ENCODE assay signal across 10 cellular contexts in genomic region chr16:74563828-74564263, GRCh38. TPM values are rescaled to one million over a fixed set of nuclear protein-coding genes. Genes with fewer than 3 reads are reported as not detected.
DNase-seq lines count a peak whose midpoint lies in the region; ATAC-seq, FAIRE-seq and TF ChIP-seq lines count a peak whose summit lies in the region.
"Had no signal": no experiment of that assay in that cellular context is flagged by ENCODE, and none has a peak within 500 bp of the region (broad histone marks: within the 10 kb centered on the region; RNA-seq: fewer than 3 reads in every experiment).

No MANE protein-coding gene starts in this region.

- H3K4me1 Mint-ChIP-seq in activated naive CD8-positive, alpha-beta T cell treated with anti-CD3 and anti-CD28 coated beads, Interleukin-2, amount 50 U/mL, for 24 hours: peaks cover 84% of the 10 kb centered on the region

- H3K9me3 Mint-ChIP-seq in activated naive CD8-positive, alpha-beta T cell treated with anti-CD3 and anti-CD28 coated beads, Interleukin-2, amount 50 U/mL, for 24 hours: no peaks in the 10 kb centered on the region

- H3K56ac ChIP-seq in IMR-90 (ENCODE audit: extremely low read depth, insufficient read depth, low read length) (no peak overlapping the region), mesendoderm (ENCODE audit: low read length) (no peak overlapping the region)

- no peak for TF ChIP-seq CTCF in IMR-90 (conservative IDR thresholded peaks at IDR 0.05; ENCODE audit: low read depth, low read length)
- TF ChIP-seq CTCF in D721Med (IDR thresholded peaks at IDR 0.05; ENCODE audit: insufficient read depth, missing control alignments): no peak

- peak; percentile 65; the same call in 1 of the 2 replicates for ATAC-seq in IMR-90 (ENCODE audit: low read depth)
- ATAC-seq in activated naive CD8-positive, alpha-beta T cell treated with anti-CD3 and anti-CD28 coated beads, Interleukin-2, amount 50 U/mL, for 24 hours: peak; percentile 93
- no peak for ATAC-seq in HG03280 (IDR thresholded peaks at IDR 0.05; ENCODE audit: unreplicated experiment)

- 0 out of 2 replicates have a peak, but pooled peaks cover 12% of the 10 kb centered on the region for H3K4me1 ChIP-seq in BLaER1
- H3K4me1 ChIP-seq in IMR-90 (ENCODE audit: control insufficient read depth, insufficient read depth, low read length): peaks cover 3% of the 10 kb centered on the region
- no peaks in the 10 kb centered on the region for H3K4me1 ChIP-seq in mesendoderm (ENCODE audit: control insufficient read depth, low read depth, low read length)

- H2AFZ ChIP-seq in IMR-90 (replicated peaks; ENCODE audit: low read length, poor library complexity): no peak overlapping the region

- peak; percentile 43 for DNase-seq in IMR-90
- peak; percentile 28 for DNase-seq in activated naive CD8-positive, alpha-beta T cell treated with anti-CD3 and anti-CD28 coated beads, Interleukin-2, amount 50 U/mL, for 24 hours
- peak; percentile 25 for DNase-seq in mesendoderm
- no peak for DNase-seq in D721Med (ENCODE audit: insufficient read length, low spot score)
- no peak for DNase-seq in NCI-H2029 (lab: John Stamatoyannopoulos, UW)
- DNase-seq in COR-L47 (lab: John Stamatoyannopoulos, UW): no peak
- DNase-seq: heart right ventricle, NCI-H2081 treated with DMSO at 0.1 percent for 48 hours had no signal

- H3K14ac ChIP-seq in IMR-90 (replicated peaks; ENCODE audit: low read depth, low read length): no peak overlapping the region

- H3K27ac ChIP-seq in BLaER1 (0 out of 2 replicates have a peak overlapping the region, but pooled peaks have one; percentile 1), IMR-90 (ENCODE audit: insufficient read depth, low read length) (no peak overlapping the region), mesendoderm (ENCODE audit: low read depth, low read length) (no peak overlapping the region)

- H4K20me1 ChIP-seq in BLaER1 (peaks cover 98% of the 10 kb centered on the region), IMR-90 (ENCODE audit: insufficient read depth, low read length) (peaks cover 74% of the 10 kb centered on the region)

- H3K9me1 ChIP-seq in IMR-90 (ENCODE audit: insufficient read depth, low read length): peaks cover 7% of the 10 kb centered on the region; the same call in 1 of the 2 replicates

- H3K4ac ChIP-seq in IMR-90 (ENCODE audit: low read depth, low read length) (no peak overlapping the region), mesendoderm (ENCODE audit: low read depth, low read length) (no peak overlapping the region)

- H3K4me2 ChIP-seq in BLaER1 (no peak overlapping the region), IMR-90 (ENCODE audit: low read depth, low read length) (no peak overlapping the region), mesendoderm (ENCODE audit: low read length) (no peak overlapping the region)

- in situ Hi-C loops in IMR-90 (cut with MboI; ENCODE audit: low sequenced_read_pairs): no loop called here

- no peak overlapping the region for H2BK20ac ChIP-seq in IMR-90 (ENCODE audit: low read depth, low read length)

- H2AK5ac ChIP-seq in IMR-90 (ENCODE audit: low read depth, low read length) (no peak overlapping the region), mesendoderm (ENCODE audit: low read length) (no peak overlapping the region)

- no peak for TF ChIP-seq RAD21 in IMR-90 (IDR thresholded peaks at IDR 0.05; ENCODE audit: low read length)

- H2BK15ac ChIP-seq in IMR-90 (ENCODE audit: low read depth, low read length): no peak overlapping the region
- H2BK15ac ChIP-seq in mesendoderm (replicated peaks; ENCODE audit: low read depth): no peak overlapping the region

- FAIRE-seq in D721Med (lab: Jason Lieb, UNC): no peak

- H4K5ac ChIP-seq in IMR-90 (ENCODE audit: low read depth, low read length): no peak overlapping the region
- no peak overlapping the region for H4K5ac ChIP-seq in mesendoderm (ENCODE audit: low read length)

- H3K79me2 ChIP-seq in mesendoderm (ENCODE audit: control insufficient read depth, insufficient read depth, low read length): peaks cover 26% of the 10 kb centered on the region

- H3K36me3 Mint-ChIP-seq in activated naive CD8-positive, alpha-beta T cell treated with anti-CD3 and anti-CD28 coated beads, Interleukin-2, amount 50 U/mL, for 24 hours (ENCODE audit: low read depth): peaks cover 11% of the 10 kb centered on the region

- no TSS peak for BruUV-seq in IMR-90 (replicated peaks; lab: Mats Ljungman, UMichigan)

- no peak overlapping the region for H4K91ac ChIP-seq in IMR-90 (ENCODE audit: insufficient read depth, low read depth, low read length)

- intact Hi-C loops in IMR-90 (cut with micrococcal nuclease): loop anchor here (10.0 kb wide), 1 partner anchor 49 kb away; no protein-coding TSS in a partner anchor

- H3K79me1 ChIP-seq in IMR-90 (ENCODE audit: low read depth in 1 of 2, low read length in 2 of 2): peaks cover 59 to 80% of the 10 kb centered on the region in 2 experiments
- H3K79me1 ChIP-seq in mesendoderm (ENCODE audit: low read length): peaks cover 20% of the 10 kb centered on the region

- peaks cover 38% of the 10 kb centered on the region for H3K36me3 ChIP-seq in BLaER1
- no peaks in the 10 kb centered on the region for H3K36me3 ChIP-seq in IMR-90 (ENCODE audit: control insufficient read depth, insufficient read depth, low read length)
- no peaks in the 10 kb centered on the region for H3K36me3 ChIP-seq in mesendoderm (ENCODE audit: control insufficient read depth, insufficient read depth, low read length)
- H3K36me3 ChIP-seq: heart right ventricle had no signal

- no peaks in the 10 kb centered on the region for H3K27me3 Mint-ChIP-seq in activated naive CD8-positive, alpha-beta T cell treated with anti-CD3 and anti-CD28 coated beads, Interleukin-2, amount 50 U/mL, for 24 hours

- no peaks in the 10 kb centered on the region for H3K27me3 ChIP-seq in BLaER1
- no peaks in the 10 kb centered on the region for H3K27me3 ChIP-seq in IMR-90 (ENCODE audit: control insufficient read depth, insufficient read depth, low read length)
- no peaks in the 10 kb centered on the region for H3K27me3 ChIP-seq in mesendoderm (ENCODE audit: insufficient read depth, low read length, poor library complexity)
- H3K27me3 ChIP-seq: heart right ventricle had no signal

- H3K18ac ChIP-seq in IMR-90 (ENCODE audit: low read depth, low read length): no peak overlapping the region
- H3K18ac ChIP-seq in mesendoderm (ENCODE audit: low read length): no peak overlapping the region

- no peak for TF ChIP-seq POLR2A in IMR-90 (IDR thresholded peaks at IDR 0.05; ENCODE audit: low read depth, low read length)

- POLR2A ChIA-PET in IMR-90 (lab: Charles Lee; ENCODE audit: unreplicated experiment): no interaction called here

- no peak overlapping the region for H2AK9ac ChIP-seq in IMR-90 (replicated peaks; ENCODE audit: low read depth, low read length, poor library complexity)

- 95% methylated on average over 4 of the region's 7 CpGs; no CpG with 5 or more reads in 1 of the 2 experiments for WGBS in IMR-90 (ENCODE audit: extremely low coverage in 2 of 2, insufficient read length in 1 of 2), 2 experiments
- WGBS in mesendoderm (ENCODE audit: extremely low coverage, insufficient coverage, low lambda C conversion rate): no CpG with 5 or more reads among the region's 7 CpGs

- H3K9me3 ChIP-seq in BLaER1: peaks cover 10% of the 10 kb centered on the region; the same call in 1 of the 2 replicates
- no peaks in the 10 kb centered on the region for H3K9me3 ChIP-seq in IMR-90 (ENCODE audit: control insufficient read depth, insufficient read depth, low read length)
- H3K9me3 ChIP-seq: heart right ventricle had no signal

- CTCF ChIA-PET in IMR-90 (lab: Yijun Ruan, JAX): no interaction called here

- H3K4me3 Mint-ChIP-seq in activated naive CD8-positive, alpha-beta T cell treated with anti-CD3 and anti-CD28 coated beads, Interleukin-2, amount 50 U/mL, for 24 hours: no peak overlapping the region

- no peak overlapping the region for H3K9ac ChIP-seq in BLaER1
- H3K9ac ChIP-seq in IMR-90 (ENCODE audit: low read depth, low read length): no peak overlapping the region
- H3K9ac ChIP-seq in mesendoderm (ENCODE audit: low read length): no peak overlapping the region

- H3K27ac Mint-ChIP-seq in activated naive CD8-positive, alpha-beta T cell treated with anti-CD3 and anti-CD28 coated beads, Interleukin-2, amount 50 U/mL, for 24 hours: peak overlapping the region; percentile 25

- H2BK120ac ChIP-seq in IMR-90 (ENCODE audit: low read depth, low read length) (no peak overlapping the region), mesendoderm (ENCODE audit: low read depth, low read length) (no peak overlapping the region)

- dilution Hi-C loops in IMR-90 (cut with HindIII; ENCODE audit: low sequenced_read_pairs, unreplicated experiment): no loop called here

- H3K4me3 ChIP-seq in BLaER1 (no peak overlapping the region), IMR-90 (ENCODE audit: insufficient read depth, low read depth, low read length) (no peak overlapping the region), mesendoderm (ENCODE audit: low read length) (no peak overlapping the region)
- H3K4me3 ChIP-seq: heart right ventricle had no signal

- H2BK5ac ChIP-seq in IMR-90 (ENCODE audit: low read depth, low read length, poor library complexity, severe bottlenecking) (no peak overlapping the region), mesendoderm (ENCODE audit: low read length) (no peak overlapping the region)

- H4K8ac ChIP-seq in IMR-90 (ENCODE audit: low read depth in 2 of 2, low read length in 2 of 2) (no peak overlapping the region), mesendoderm (ENCODE audit: low read depth, low read length) (no peak overlapping the region)

- no peak overlapping the region for H3K23ac ChIP-seq in IMR-90 (ENCODE audit: low read depth, low read length)
- H3K23ac ChIP-seq in mesendoderm (ENCODE audit: low read length): no peak overlapping the region

TF ChIP-seq in IMR-90, 13 proteins besides CTCF, POLR2A, EP300 and RAD21:
- 0 out of 2 replicates have a peak, but pooled peaks have one; percentile 18 for TF ChIP-seq NFE2L2 (IDR thresholded peaks at IDR 0.05; ENCODE audit: low read depth, low read length)
- TF ChIP-seq BHLHE40 (IDR thresholded peaks at IDR 0.05; ENCODE audit: low read depth, low read length): no peak
- peak; percentile 45 for TF ChIP-seq MAFK (IDR thresholded peaks at IDR 0.05; ENCODE audit: low read depth, low read length)

RNA-seq across cellular contexts. Expression of gene GLG1, which starts 43.1 kb away (rescaled TPM):
- total RNA-seq in IMR-90 (2012; rRNA removed): 90.0 and 91.0 TPM in 2 replicates
- polyA plus RNA-seq in IMR-90 (2012; rRNA removed): 93.1 and 107 TPM in 2 replicates
- 51.2 and 73.5 TPM in 2 replicates for polyA plus RNA-seq in IMR-90 (2012; cell fraction: cytosol; rRNA removed)
- 46.2 and 115 TPM in 2 replicates for polyA plus RNA-seq in IMR-90 (2012; cell fraction: nucleus; rRNA removed; ENCODE audit: low replicate concordance)
- polyA plus RNA-seq in mesendoderm (2013, experiment 1 of 2): 42.2 TPM
- polyA plus RNA-seq in mesendoderm (2013, experiment 2 of 2): 42.7 TPM

Comparison
In these comparisons a context has a peak if more than half of its experiments do, and no peak if none do; other contexts are left out.
1. DNase-seq: peak in IMR-90 (single experiment), activated naive CD8-positive, alpha-beta T cell treated with anti-CD3 and anti-CD28 coated beads, Interleukin-2, amount 50 U/mL, for 24 hours (single experiment) and mesendoderm (single experiment); none in D721Med (single experiment), NCI-H2029 (single experiment) and COR-L47 (single experiment).